Comparison of ENCODE assay signal across 8 cellular contexts in the genomic region with DNA sequence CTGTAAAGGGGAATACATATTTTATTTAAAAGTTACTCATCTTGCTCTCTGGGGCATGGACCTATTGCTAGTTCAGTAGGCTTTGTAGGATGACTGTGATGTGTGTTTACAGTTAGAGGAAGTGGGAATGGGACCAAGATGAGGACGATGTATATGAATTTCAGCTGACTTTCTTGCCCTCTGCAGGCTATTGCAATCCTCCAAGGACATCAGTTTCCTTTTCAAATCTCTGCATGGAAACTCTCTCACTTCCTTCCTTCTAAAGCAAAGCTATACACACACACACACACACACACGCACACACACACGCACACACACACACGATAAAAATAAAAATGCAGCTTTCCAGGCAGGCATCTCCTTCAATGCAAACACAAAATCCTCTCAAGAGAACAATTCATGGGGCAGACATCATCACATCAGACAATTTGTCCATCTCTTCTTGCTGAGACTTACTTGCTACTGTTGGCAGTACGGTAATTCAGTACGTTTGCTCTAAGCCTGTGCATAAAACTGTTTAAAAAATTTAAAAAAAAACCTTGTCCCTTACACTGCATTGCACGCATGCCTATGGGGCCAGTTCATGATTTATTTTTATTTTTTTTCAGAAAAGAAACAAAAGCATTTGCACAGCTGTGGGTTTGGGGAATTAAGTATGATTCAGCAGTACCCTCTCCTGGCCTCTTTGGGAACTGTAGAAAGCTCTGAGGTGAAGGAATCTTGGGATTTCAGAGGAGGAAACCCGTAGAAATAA. TPM values are rescaled to one million over a fixed set of nuclear protein-coding genes. Genes with fewer than 3 reads are reported as not detected.
A peak's percentile ranks its signal among the peaks of the same experiment; 100 is the strongest.
DNase-seq lines count a peak whose midpoint lies in the region; TF ChIP-seq lines count a peak whose summit lies in the region.

No MANE protein-coding gene starts in this region.

- TF ChIP-seq POLR2A in spleen (IDR thresholded peaks at IDR 0.05) = no peak

- peak; percentile 84 for TF ChIP-seq CTCF in AG04450 (IDR thresholded peaks at IDR 0.05; ENCODE audit: low read depth, low read length)
- peak; percentile 47 for TF ChIP-seq CTCF in GM12864 (IDR thresholded peaks at IDR 0.05; ENCODE audit: low read depth, low read length, missing control alignments)
- TF ChIP-seq CTCF in astrocyte of the spinal cord (IDR thresholded peaks at IDR 0.05; ENCODE audit: low read depth, low read length) = peak; percentile 81
- peak; percentile 25 to 81 (median 66) for TF ChIP-seq CTCF in spleen (IDR thresholded peaks at IDR 0.05 in 8 of 11, conservative IDR thresholded peaks at IDR 0.05 in 3 of 11)

- WGBS in spleen, 5 donors = 16 to 20% (median 18%) methylated on average over 8 of the region's 8 CpGs

- H3K4me3 ChIP-seq in AG04450 (ENCODE audit: low read depth, low read length) (peak overlapping the region; percentile 48), GM12864 (ENCODE audit: low read depth, low read length) (no peak overlapping the region), astrocyte of the spinal cord (ENCODE audit: low read depth, low read length) (peak overlapping the region; percentile 1), spleen (peak overlapping the region in 3 of 8 donors; percentile 21 to 51 (median 37))

- POLR2A ChIA-PET in AG04450 (lab: Yijun Ruan, JAX) = interaction anchor here (1.0 kb wide), 1 partner anchor 670 kb away, joined by 5 read pairs; a partner anchor contains a TSS

- H3K36me3 ChIP-seq in spleen = no peaks in the 10 kb centered on the region

- H3K9me3 ChIP-seq in AG04450 (ENCODE audit: control insufficient read depth, insufficient read depth, low read length) (no peaks in the 10 kb centered on the region), spleen (no peaks in the 10 kb centered on the region)

- H3K4me1 ChIP-seq in spleen = peaks cover 0 to 27% (median 17%) of the 10 kb centered on the region in 6 donors

- CTCF ChIA-PET in AG04450 (lab: Charles Lee) = interaction anchor here (0.7 to 2.0 kb wide), 15 partner anchors 9 to 1320 kb away, joined by 3 to 17 read pairs (median 3); no protein-coding TSS in a partner anchor

- H3K27me3 ChIP-seq in AG04450 (ENCODE audit: control insufficient read depth, insufficient read depth, low read length) = no peaks in the 10 kb centered on the region
- no peaks in the 10 kb centered on the region for H3K27me3 ChIP-seq in spleen (replicated peaks in 1 of 7)

- H3K27ac ChIP-seq in AG04450 (ENCODE audit: low read depth, low read length) (peak overlapping the region; percentile 60), spleen (peak overlapping the region in 7 of 8 donors; percentile 18 to 68 (median 54))

- in situ Hi-C loops in astrocyte of the spinal cord (cut with HindIII; ENCODE audit: low sequenced_read_pairs) = no loop called here

- DNase-seq in AG04450 (ENCODE audit: low read depth, low spot score) (peak; percentile 65), GM12864 (ENCODE audit: low read depth) (no peak), NCI-H748 (lab: John Stamatoyannopoulos, UW; ENCODE audit: unreplicated experiment) (peak; percentile 60), astrocyte of the spinal cord (ENCODE audit: low read depth, low spot score) (peak; percentile 78), iPS-NIHi7 (ENCODE audit: extremely low spot score) (peak; percentile 64), spleen (no peak), OCI-M2 (lab: John Stamatoyannopoulos, UW; ENCODE audit: unreplicated experiment) (no peak)
- DNase-seq in stimulated activated CD4-positive, alpha-beta T cell treated with anti-CD3 and anti-CD28 coated beads, Interleukin-2, amount 100 ng/mL, for 24 hours = no peak

- intact Hi-C loops in spleen (cut with DNase I; ENCODE audit: low total_unique reads) = loop anchor here (10.0 kb wide), 1 partner anchor 1335 kb away; no protein-coding TSS in a partner anchor

RNA-seq across cellular contexts. Expression of a gene that starts 27.2 kb away (rescaled TPM):
- polyA plus RNA-seq in AG04450 (2011; rRNA removed) = not detected in 2 replicates
- not detected in 2 replicates for polyA minus RNA-seq in AG04450 (2011; rRNA and poly(A)+ RNA removed)
- 1 to 10 TPM; 2.4 to 5.0 (median 3.7) TPM for total RNA-seq in spleen
- polyA plus RNA-seq in spleen = 1 to 10 TPM; 1.2 to 3.5 (median 1.6) TPM

RNA-seq across cellular contexts. Expression of a gene that starts 41.8 kb away (rescaled TPM):
- polyA plus RNA-seq in AG04450 (2011; rRNA removed) (not detected in 2 replicates), spleen (1 to 10 TPM; 1.4 to 3.8 (median 1.9) TPM)
- not detected in 2 replicates for polyA minus RNA-seq in AG04450 (2011; rRNA and poly(A)+ RNA removed)
- total RNA-seq in spleen = 1 to 10 TPM; 2.1 to 9.9 (median 3.0) TPM

Comparison
In these comparisons a context has a peak if more than half of its experiments do, and no peak if none do; other contexts are left out.
1. DNase-seq: peak in AG04450 (single experiment), NCI-H748 (single experiment), astrocyte of the spinal cord (single experiment) and iPS-NIHi7 (single experiment); none in GM12864 (single experiment), spleen (single experiment), OCI-M2 (single experiment) and stimulated activated CD4-positive, alpha-beta T cell treated with anti-CD3 and anti-CD28 coated beads, Interleukin-2, amount 100 ng/mL, for 24 hours (0 of 2).
2. Peak in every context shown above with its lines, with median percentiles within 50 percentile points of each other: CTCF ChIP-seq.